15 cellular contexts compared by ENCODE assay signal in the genomic region with DNA sequence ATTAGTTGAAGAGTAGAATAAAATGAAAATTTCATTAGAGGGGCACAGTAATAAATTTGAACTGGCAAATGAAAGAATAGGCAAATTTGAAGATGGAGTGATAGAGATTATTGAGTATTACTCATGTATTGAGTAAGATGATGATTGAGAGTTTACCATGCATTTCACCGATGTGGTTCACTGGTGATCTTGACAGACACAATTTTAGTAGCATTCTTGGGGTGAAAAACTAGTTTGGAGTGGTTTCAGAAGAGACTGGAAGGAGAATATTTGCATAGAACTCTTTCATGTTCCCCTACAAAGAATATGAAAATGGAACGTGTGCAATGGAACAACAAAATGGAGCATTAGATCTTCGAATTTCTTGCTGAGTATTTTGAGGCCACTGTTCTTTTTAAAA.
"Had no signal": no experiment of that assay in that cellular context is flagged by ENCODE, and none has a peak within 500 bp of the region (broad histone marks: within the 10 kb centered on the region; RNA-seq: fewer than 3 reads in every experiment).

No MANE protein-coding gene starts in this region.

- DNase-seq: activated CD8-positive, alpha-beta memory T cell treated with anti-CD3 and anti-CD28 coated beads for 24 hours; activated CD8-positive, alpha-beta memory T cell treated with anti-CD3 and anti-CD28 coated beads, Interleukin-2, amount 50 U/mL, for 4 hours; activated T-cell treated with anti-CD3 and anti-CD28 coated beads, Interleukin-2, amount 50 U/mL, for 24 hours; aorta; heart left ventricle; left ventricle myocardium superior; mammary epithelial cell; midbrain; natural killer cell; stimulated activated CD4-positive, alpha-beta T cell treated with anti-CD3 and anti-CD28 coated beads, Interleukin-4, amount 100 ng/mL, for 24 hours; substantia nigra; tibial artery had no signal

- ATAC-seq: activated naive CD4-positive, alpha-beta T cell treated with anti-CD3 and anti-CD28 coated beads, Interleukin-2, amount 50 U/mL, for 72 hours; activated T-helper 17 cell treated with anti-CD3 and anti-CD28 coated beads, Interleukin-2, amount 50 U/mL, for 72 hours; heart left ventricle; left ventricle myocardium superior; natural killer cell; WTC11 had no signal

- H3K36me3 ChIP-seq: heart left ventricle had no signal

- H3K27ac ChIP-seq: heart left ventricle, tibial artery had no signal

- H3K4me1 ChIP-seq: heart left ventricle had no signal

- H3K9me3 ChIP-seq: heart left ventricle, tibial artery had no signal

- H3K27me3 ChIP-seq: heart left ventricle, tibial artery had no signal

- H3K4me3 ChIP-seq: heart left ventricle, tibial artery had no signal
